In genomic region chr18:80140455-80140985, GRCh38 we compare ENCODE assay signal across 16 cellular contexts. TPM values are rescaled to one million over a fixed set of nuclear protein-coding genes. Genes with fewer than 3 reads are reported as not detected.
A peak's percentile ranks its signal among the peaks of the same experiment; 100 is the strongest.
DNase-seq lines count a peak whose midpoint lies in the region; ATAC-seq, FAIRE-seq and TF ChIP-seq lines count a peak whose summit lies in the region.
"Had no signal": no experiment of that assay in that cellular context is flagged by ENCODE, and none has a peak within 500 bp of the region (broad histone marks: within the 10 kb centered on the region; RNA-seq: fewer than 3 reads in every experiment).

No MANE protein-coding gene starts in this region.

- DNase-seq in GM12892 (ENCODE audit: insufficient read length) (no peak), glutamatergic neuron (no peak), urothelium cell line (ENCODE audit: low spot score) (no peak), HuH-7.5 (ENCODE audit: low spot score) (no peak), NCI-H1048 (lab: John Stamatoyannopoulos, UW) (no peak), iPS-NIHi7 (ENCODE audit: extremely low spot score) (no peak)
- peak; percentile 19 for DNase-seq in activated CD8-positive, alpha-beta T cell treated with anti-CD3 and anti-CD28 coated beads for 36 hours
- DNase-seq: BE2C; CD4-positive, alpha-beta memory T cell; DMS153; DMS79 treated with DMSO at 0.1 percent for 48 hours; EL; HCEC 1CT; HFFc6 had no signal

- H3K36me3 Mint-ChIP-seq in activated CD8-positive, alpha-beta T cell treated with anti-CD3 and anti-CD28 coated beads for 36 hours (ENCODE audit: low read depth), result peaks cover 39% of the 10 kb centered on the region
- no peaks in the 10 kb centered on the region for H3K36me3 Mint-ChIP-seq in glutamatergic neuron (ENCODE audit: unreplicated experiment)

- H3K9me3 Mint-ChIP-seq in activated CD8-positive, alpha-beta T cell treated with anti-CD3 and anti-CD28 coated beads for 36 hours, result no peaks in the 10 kb centered on the region
- peaks cover 15% of the 10 kb centered on the region for H3K9me3 Mint-ChIP-seq in glutamatergic neuron (ENCODE audit: unreplicated experiment)
- H3K9me3 Mint-ChIP-seq: CD4-positive, alpha-beta memory T cell; HFFc6 had no signal

- POLR2A ChIA-PET in activated CD8-positive, alpha-beta T cell treated with anti-CD3 and anti-CD28 coated beads for 36 hours (lab: Charles Lee), result interaction anchor here (0.6 kb wide), 2 partner anchors 13 to 462 kb away, joined by 3 to 4 read pairs; no protein-coding TSS in a partner anchor

- H3K27me3 Mint-ChIP-seq in activated CD8-positive, alpha-beta T cell treated with anti-CD3 and anti-CD28 coated beads for 36 hours, result no peaks in the 10 kb centered on the region
- H3K27me3 Mint-ChIP-seq in glutamatergic neuron (ENCODE audit: unreplicated experiment), result peaks cover 14% of the 10 kb centered on the region
- H3K27me3 Mint-ChIP-seq: CD4-positive, alpha-beta memory T cell had no signal

- TF ChIP-seq CTCF in activated CD8-positive, alpha-beta T cell treated with anti-CD3 and anti-CD28 coated beads for 36 hours (IDR thresholded peaks at IDR 0.05), result no peak
- TF ChIP-seq CTCF in glutamatergic neuron (IDR thresholded peaks at IDR 0.05; ENCODE audit: partially characterized antibody, unreplicated experiment), result no peak

- ATAC-seq in activated CD8-positive, alpha-beta T cell treated with anti-CD3 and anti-CD28 coated beads for 36 hours, result peak; percentile 56

- CTCF ChIA-PET in activated CD8-positive, alpha-beta T cell treated with anti-CD3 and anti-CD28 coated beads for 36 hours (lab: Charles Lee), result interaction anchor here (1.4 kb wide), 1 partner anchor 17 kb away, joined by 3 read pairs; no protein-coding TSS in a partner anchor

- intact Hi-C loops in activated CD8-positive, alpha-beta T cell treated with anti-CD3 and anti-CD28 coated beads for 36 hours (cut with micrococcal nuclease), result no loop called here

- FAIRE-seq in GM12892 (lab: Jason Lieb, UNC) (no peak), urothelium cell line (lab: Jason Lieb, UNC) (peak; percentile 79)
- FAIRE-seq: A204.1, HTR-8/SVneo had no signal

- no peak overlapping the region for H3K4me3 Mint-ChIP-seq in activated CD8-positive, alpha-beta T cell treated with anti-CD3 and anti-CD28 coated beads for 36 hours
- peak overlapping the region; percentile 40 for H3K4me3 Mint-ChIP-seq in glutamatergic neuron (ENCODE audit: unreplicated experiment)
- H3K4me3 Mint-ChIP-seq: CD4-positive, alpha-beta memory T cell; HFFc6 had no signal

- TF ChIP-seq POLR2A in GM12892 (IDR thresholded peaks at IDR 0.05; ENCODE audit: low read depth, low read length), result peak; percentile 39; the same call in 1 of the 2 replicates

- no peak overlapping the region for H3K27ac Mint-ChIP-seq in activated CD8-positive, alpha-beta T cell treated with anti-CD3 and anti-CD28 coated beads for 36 hours
- no peak overlapping the region for H3K27ac Mint-ChIP-seq in glutamatergic neuron (ENCODE audit: unreplicated experiment)
- H3K27ac Mint-ChIP-seq: CD4-positive, alpha-beta memory T cell; HFFc6 had no signal

- no peaks in the 10 kb centered on the region for H3K4me1 Mint-ChIP-seq in activated CD8-positive, alpha-beta T cell treated with anti-CD3 and anti-CD28 coated beads for 36 hours (ENCODE audit: low read depth)
- peaks cover 57% of the 10 kb centered on the region for H3K4me1 Mint-ChIP-seq in glutamatergic neuron (ENCODE audit: low read depth, unreplicated experiment)
- H3K4me1 Mint-ChIP-seq: CD4-positive, alpha-beta memory T cell had no signal

RNA-seq across cellular contexts. Expression of gene ADNP2, which starts 31.5 kb away (rescaled TPM):
- 10.3 TPM for polyA plus RNA-seq in GM12892 (2012; ENCODE audit: missing spikeins)
- 10 to 100 TPM; 22.1 to 22.5 TPM for total RNA-seq in activated CD8-positive, alpha-beta T cell treated with anti-CD3 and anti-CD28 coated beads for 36 hours
- 31.0 TPM for total RNA-seq in glutamatergic neuron (ENCODE audit: unreplicated experiment)
